Comparison of ENCODE assay signal across 1 cellular context in genomic region chr11:94186342-94187203, GRCh38.
TF ChIP-seq lines count a peak whose summit lies in the region.

No MANE protein-coding gene starts in this region.

TF ChIP-seq in WTC11, 78 proteins besides CTCF, POLR2A, EP300 and RAD21:
- TF ChIP-seq ZSCAN18 (CRISPR knock-in tag; IDR thresholded peaks at IDR 0.05) (no peak), IRF1 (CRISPR knock-in tag; IDR thresholded peaks at IDR 0.05) (no peak), FOXK1 (CRISPR knock-in tag; IDR thresholded peaks at IDR 0.05) (no peak), TEAD1 (CRISPR knock-in tag; IDR thresholded peaks at IDR 0.05) (no peak)
